ENCODE assay signal across 8 cellular contexts in genomic region chr17:80832266-80832676, GRCh38.
A peak's percentile ranks its signal among the peaks of the same experiment; 100 is the strongest.
DNase-seq lines count a peak whose midpoint lies in the region; TF ChIP-seq lines count a peak whose summit lies in the region.

No MANE protein-coding gene starts in this region.

- in situ Hi-C loops in astrocyte of the cerebellum (cut with HindIII; ENCODE audit: low sequenced_read_pairs): no loop called here

- H3K27ac ChIP-seq in sigmoid colon: peak overlapping the region; percentile 89 to 93 (median 91)

- peak; percentile 74 for DNase-seq in Daoy (ENCODE audit: low read depth)
- DNase-seq in NCI-H1105 (lab: John Stamatoyannopoulos, UW): peak; percentile 4
- DNase-seq in astrocyte of the cerebellum (ENCODE audit: low read depth): no peak
- peak; percentile 61 for DNase-seq in iPS-NIHi11 (ENCODE audit: low spot score)
- DNase-seq in sigmoid colon: peak; percentile 83
- DNase-seq in stimulated activated CD4-positive, alpha-beta T cell treated with anti-CD3 and anti-CD28 coated beads, Interleukin-4, amount 100 ng/mL, for 24 hours: no peak
- no peak for DNase-seq in HPDE6-E6E7 (ENCODE audit: extremely low spot score)
- DNase-seq in CD1c-positive myeloid dendritic cell (ENCODE audit: extremely low spot score): no peak

- peaks cover 0 to 8% (median 0%) of the 10 kb centered on the region in 4 donors for H3K36me3 ChIP-seq in sigmoid colon

- H3K4me3 ChIP-seq in astrocyte of the cerebellum (ENCODE audit: low read depth, low read length): peak overlapping the region; percentile 38
- peak overlapping the region in 3 of 4 donors; percentile 50 to 56 (median 54) for H3K4me3 ChIP-seq in sigmoid colon

- intact Hi-C loops in sigmoid colon (cut with DNase I): loop anchor here (2.0 to 10.0 kb wide), 5 partner anchors 27 to 357 kb away; partner anchors contain the start of gene NPTX1

- peaks cover 0 to 26% (median 22%) of the 10 kb centered on the region in 4 donors for H3K4me1 ChIP-seq in sigmoid colon

- 69 to 77% methylated on average over 12 of the region's 12 CpGs for WGBS in sigmoid colon, 2 donors

- TF ChIP-seq EP300 in sigmoid colon (IDR thresholded peaks at IDR 0.05): no peak

- no peaks in the 10 kb centered on the region for H3K27me3 ChIP-seq in sigmoid colon

- TF ChIP-seq CTCF in astrocyte of the cerebellum (IDR thresholded peaks at IDR 0.05; ENCODE audit: low read depth, low read length, missing control alignments): no peak
- no peak for TF ChIP-seq CTCF in sigmoid colon (IDR thresholded peaks at IDR 0.05)

- H3K9me3 ChIP-seq in sigmoid colon: no peaks in the 10 kb centered on the region

- peak in 1 of 2 donors; percentile 26 for TF ChIP-seq POLR2A in sigmoid colon (IDR thresholded peaks at IDR 0.05)

Comparison
In these comparisons a context has a peak if more than half of its experiments do, and no peak if none do; other contexts are left out.
1. DNase-seq: peak in Daoy (single experiment), NCI-H1105 (single experiment), iPS-NIHi11 (single experiment) and sigmoid colon (single experiment); none in astrocyte of the cerebellum (single experiment), stimulated activated CD4-positive, alpha-beta T cell treated with anti-CD3 and anti-CD28 coated beads, Interleukin-4, amount 100 ng/mL, for 24 hours (single experiment), HPDE6-E6E7 (single experiment) and CD1c-positive myeloid dendritic cell (single experiment).